ENCODE assay signal across 34 cellular contexts in genomic region chr22:19126309-19126666, GRCh38. TPM values are rescaled to one million over a fixed set of nuclear protein-coding genes. Genes with fewer than 3 reads are reported as not detected.
"Had no signal": no experiment of that assay in that cellular context is flagged by ENCODE, and none has a peak within 500 bp of the region (broad histone marks: within the 10 kb centered on the region; RNA-seq: fewer than 3 reads in every experiment).

No MANE protein-coding gene starts in this region.

- H3K9ac ChIP-seq: parathyroid adenoma had no signal

- DNase-seq: hypothalamus; immature natural killer cell; left ventricle myocardium inferior; midbrain; mucosa of descending colon; naive thymus-derived CD4-positive, alpha-beta T cell; occipital lobe; sigmoid colon; small intestine; stimulated activated CD4-positive, alpha-beta T cell treated with anti-CD3 and anti-CD28 coated beads, Interleukin-4, amount 100 ng/mL, for 24 hours; stimulated activated naive CD4-positive, alpha-beta T cell; tibial artery; trophoblast cell; upper lobe of right lung had no signal

- H3K4me3 ChIP-seq: heart left ventricle, left ventricle myocardium inferior, lung, mucosa of descending colon, psoas muscle, sigmoid colon, spleen, suprapubic skin, thoracic aorta, tibial artery, upper lobe of right lung had no signal

- H3K36me3 ChIP-seq: heart left ventricle, left ventricle myocardium inferior, sigmoid colon, suprapubic skin, thoracic aorta, upper lobe of right lung had no signal

- H3K9me3 ChIP-seq: heart left ventricle, left ventricle myocardium inferior, mucosa of descending colon, neutrophil, psoas muscle, sigmoid colon, spleen, suprapubic skin, thoracic aorta, tibial artery, upper lobe of right lung had no signal

- H3K27me3 ChIP-seq: heart left ventricle, neutrophil, sigmoid colon, spleen, suprapubic skin, tibial artery, upper lobe of right lung had no signal

- H3K79me2 ChIP-seq: parathyroid adenoma had no signal

- ATAC-seq: heart left ventricle; mucosa of descending colon; naive thymus-derived CD4-positive, alpha-beta T cell; natural killer cell treated with Interleukin-12 subunit alpha and Interleukin-12 subunit beta and Interleukin-15 and Interleukin-18, amount 100 ng/mL, for 72 hours; psoas muscle; stimulated activated effector memory CD8-positive, alpha-beta T cell treated with anti-CD3 and anti-CD28 coated beads, Interleukin-12 subunit alpha, Interleukin-12 subunit beta, amount 100 ng/mL, for 72 hours; upper lobe of right lung had no signal

- FAIRE-seq: islet of Langerhans, small intestine, urothelium cell line had no signal

- H3K27ac ChIP-seq: heart left ventricle, left ventricle myocardium inferior, neutrophil, parathyroid adenoma, psoas muscle, sigmoid colon, spleen, thoracic aorta, tibial artery, upper lobe of right lung had no signal

- H3K4me1 ChIP-seq: parathyroid adenoma had no signal

- H2AFZ ChIP-seq: parathyroid adenoma had no signal

RNA-seq across cellular contexts. Expression of gene TSSK2, which starts 4.8 kb away (rescaled TPM):
- total RNA-seq: kidney epithelial cell, left ventricle myocardium inferior, lower leg skin, mesenteric fat pad, mucosa of descending colon, myocyte, occipital lobe, osteocyte, posterior vena cava, sigmoid colon, spleen, subcutaneous adipose tissue, suprapubic skin, thoracic aorta, upper lobe of right lung had no signal
- polyA plus RNA-seq: immature natural killer cell; naive thymus-derived CD4-positive, alpha-beta T cell; neural cell had no signal

RNA-seq across cellular contexts. Expression of gene GSC2, which starts 23.8 kb away (rescaled TPM):
- total RNA-seq: heart left ventricle; kidney epithelial cell; left ventricle myocardium inferior; lung; mesenteric fat pad; mucosa of descending colon; myocyte; naive thymus-derived CD4-positive, alpha-beta T cell; natural killer cell treated with Interleukin-12 subunit alpha and Interleukin-12 subunit beta and Interleukin-15 and Interleukin-18, amount 100 ng/mL, for 72 hours; occipital lobe; osteocyte; posterior vena cava; psoas muscle; sigmoid colon; spleen; subcutaneous adipose tissue; suprapubic skin; thoracic aorta; upper lobe of right lung had no signal
- polyA plus RNA-seq: heart left ventricle; immature natural killer cell; lung; naive thymus-derived CD4-positive, alpha-beta T cell; neural cell; psoas muscle; sigmoid colon; small intestine; spleen had no signal
